20 cellular contexts compared by ENCODE assay signal in the genomic region with DNA sequence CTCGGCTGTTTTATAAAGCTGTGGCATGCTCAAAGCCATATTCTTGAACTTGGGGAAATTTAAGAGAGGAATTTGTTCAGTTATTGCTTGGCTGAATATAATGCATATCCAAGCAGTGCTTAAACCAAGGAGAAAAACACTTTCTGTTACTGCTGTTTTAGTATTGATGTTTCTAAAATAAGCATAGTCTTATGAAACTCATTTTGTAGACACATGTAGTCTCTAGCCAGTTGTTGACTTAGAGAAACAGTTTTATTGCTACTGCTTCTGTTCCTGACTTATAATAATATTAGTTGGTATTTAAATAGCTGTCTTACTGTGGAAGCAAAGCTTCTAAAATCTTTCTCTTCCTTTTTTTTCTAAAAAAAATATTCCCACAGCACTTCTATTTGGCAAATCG.
DNase-seq lines count a peak whose midpoint lies in the region; ATAC-seq, FAIRE-seq and TF ChIP-seq lines count a peak whose summit lies in the region.
"Had no signal": no experiment of that assay in that cellular context is flagged by ENCODE, and none has a peak within 500 bp of the region (broad histone marks: within the 10 kb centered on the region; RNA-seq: fewer than 3 reads in every experiment).

No MANE protein-coding gene starts in this region.

- H4K20me1 ChIP-seq in GM23338 (replicated peaks; ENCODE audit: insufficient read depth) (no peaks in the 10 kb centered on the region), endothelial cell of umbilical vein (replicated peaks; ENCODE audit: control insufficient read depth, extremely low read depth, insufficient read depth, low read length) (no peaks in the 10 kb centered on the region), osteoblast (ENCODE audit: insufficient read depth, low read length) (no peaks in the 10 kb centered on the region)

- BruUV-seq in A673 (replicated peaks; lab: Mats Ljungman, UMichigan) = no TSS peak
- BruUV-seq in endothelial cell of umbilical vein (replicated peaks; lab: Mats Ljungman, UMichigan) = no TSS peak

- no peak for TF ChIP-seq POLR2A in endothelial cell of umbilical vein (IDR thresholded peaks at IDR 0.05; ENCODE audit: low read depth, low read length)

- no peak overlapping the region for H3K4me3 Mint-ChIP-seq in GM23338
- H3K4me3 Mint-ChIP-seq: CD8-positive, alpha-beta memory T cell; H9 had no signal

- no peak for FAIRE-seq in endothelial cell of umbilical vein (lab: Jason Lieb, UNC)
- FAIRE-seq: A204.1, GM12892, RCC 7860 had no signal

- H3K27me3 ChIP-seq in A673 (replicated peaks; ENCODE audit: insufficient read depth, low read depth, low read length, poor library complexity) = no peaks in the 10 kb centered on the region
- no peaks in the 10 kb centered on the region for H3K27me3 ChIP-seq in GM23338 (ENCODE audit: insufficient read depth)
- H3K27me3 ChIP-seq in endothelial cell of umbilical vein (ENCODE audit: control insufficient read depth in 2 of 2, insufficient read depth in 2 of 2, low read length in 2 of 2) = no peaks in the 10 kb centered on the region
- no peaks in the 10 kb centered on the region for H3K27me3 ChIP-seq in osteoblast (ENCODE audit: insufficient read depth, low read length)

- no peak overlapping the region for H3K4me3 ChIP-seq in A673 (ENCODE audit: low read depth, low read length, poor library complexity, severe bottlenecking)
- H3K4me3 ChIP-seq in GM23338 = no peak overlapping the region
- no peak overlapping the region for H3K4me3 ChIP-seq in endothelial cell of umbilical vein (replicated peaks in 1 of 3; ENCODE audit: insufficient read depth in 1 of 3, low read depth in 1 of 3, low read length in 3 of 3)
- no peak overlapping the region for H3K4me3 ChIP-seq in osteoblast (ENCODE audit: insufficient read depth, low read length)

- intact Hi-C loops in A673 (cut with micrococcal nuclease; ENCODE audit: unreplicated experiment) = no loop called here
- intact Hi-C loops in endothelial cell of umbilical vein (cut with micrococcal nuclease) = no loop called here

- no peak overlapping the region for H3K4me2 ChIP-seq in GM23338
- no peak overlapping the region for H3K4me2 ChIP-seq in endothelial cell of umbilical vein (ENCODE audit: insufficient read depth, low read length)
- H3K4me2 ChIP-seq in osteoblast (ENCODE audit: insufficient read depth, low read length) = peak overlapping the region; percentile 2

- no peaks in the 10 kb centered on the region for H3F3A ChIP-seq in GM23338 (replicated peaks; ENCODE audit: low read depth)

- H3K9me3 Mint-ChIP-seq in GM23338 = no peaks in the 10 kb centered on the region
- H3K9me3 Mint-ChIP-seq: H9 had no signal

- ATAC-seq in GM23338 = no peak
- ATAC-seq in HG03095 (IDR thresholded peaks at IDR 0.05; ENCODE audit: unreplicated experiment) = no peak
- no peak for ATAC-seq in GM18858 (IDR thresholded peaks at IDR 0.05; ENCODE audit: unreplicated experiment)
- no peak for ATAC-seq in GM21447 (IDR thresholded peaks at IDR 0.05; ENCODE audit: unreplicated experiment)
- ATAC-seq in GM21423 (IDR thresholded peaks at IDR 0.05; ENCODE audit: unreplicated experiment) = no peak
- ATAC-seq: Right ventricle myocardium inferior had no signal

- H3K4me1 Mint-ChIP-seq in GM23338 = peaks cover 3% of the 10 kb centered on the region
- H3K4me1 Mint-ChIP-seq: CD8-positive, alpha-beta memory T cell had no signal

- H3K9me1 ChIP-seq in endothelial cell of umbilical vein (replicated peaks; ENCODE audit: control insufficient read depth, extremely low read depth, insufficient read depth, low read length) = no peaks in the 10 kb centered on the region

- H3K27ac ChIP-seq in A673 (ENCODE audit: low read depth, low read length, poor library complexity, severe bottlenecking) (peak overlapping the region; percentile 37), GM23338 (ENCODE audit: low read depth) (no peak overlapping the region), endothelial cell of umbilical vein (ENCODE audit: insufficient read depth, low read depth, low read length) (no peak overlapping the region), osteoblast (ENCODE audit: low read depth, low read length) (peak overlapping the region; percentile 48)

- no peak overlapping the region for H3K27ac Mint-ChIP-seq in GM23338
- H3K27ac Mint-ChIP-seq: CD8-positive, alpha-beta memory T cell; H9 had no signal

- no peak overlapping the region for H3K9ac ChIP-seq in endothelial cell of umbilical vein (replicated peaks; ENCODE audit: extremely low read depth, insufficient read depth, low read length)

- POLR2A ChIA-PET in A673 (lab: Charles Lee; ENCODE audit: low non-redundant PET) (no interaction called here), endothelial cell of umbilical vein (lab: Charles Lee) (no interaction called here)

- 0 out of 2 replicates have a peak overlapping the region, but pooled peaks have one; percentile 12 for H2AFZ ChIP-seq in GM23338
- peak overlapping the region; percentile 75 for H2AFZ ChIP-seq in endothelial cell of umbilical vein (ENCODE audit: low read depth, low read length)
- H2AFZ ChIP-seq in osteoblast (ENCODE audit: low read length) = peak overlapping the region; percentile 5

- no peaks in the 10 kb centered on the region for H3K36me3 Mint-ChIP-seq in GM23338 (ENCODE audit: low read depth)
- H3K36me3 Mint-ChIP-seq: CD8-positive, alpha-beta memory T cell had no signal

- no peaks in the 10 kb centered on the region for H3K27me3 Mint-ChIP-seq in GM23338 (ENCODE audit: insufficient read depth, low read depth, poor library complexity)

- H3K36me3 ChIP-seq in A673 (ENCODE audit: insufficient read depth, low read length, poor library complexity, severe bottlenecking) = no peaks in the 10 kb centered on the region
- H3K36me3 ChIP-seq in GM23338 (ENCODE audit: insufficient read depth) = no peaks in the 10 kb centered on the region
- no peaks in the 10 kb centered on the region for H3K36me3 ChIP-seq in endothelial cell of umbilical vein (ENCODE audit: control insufficient read depth in 2 of 2, extremely low read depth in 1 of 2, insufficient read depth in 2 of 2, low read length in 2 of 2)
- no peaks in the 10 kb centered on the region for H3K36me3 ChIP-seq in osteoblast (ENCODE audit: insufficient read depth, low read length)

- H3K4me1 ChIP-seq in A673 (ENCODE audit: insufficient read depth, low read length, poor library complexity, severe bottlenecking) = peaks cover 29% of the 10 kb centered on the region
- no peaks in the 10 kb centered on the region for H3K4me1 ChIP-seq in GM23338 (ENCODE audit: insufficient read depth)
- H3K4me1 ChIP-seq in endothelial cell of umbilical vein (ENCODE audit: control insufficient read depth, extremely low read depth, insufficient read depth, low read length) = no peaks in the 10 kb centered on the region
- peaks cover 40% of the 10 kb centered on the region for H3K4me1 ChIP-seq in osteoblast (ENCODE audit: insufficient read depth, low read length)

- dilution Hi-C loops in endothelial cell of umbilical vein (cut with MboI; ENCODE audit: extremely low pct_ligation_motif_present, low sequenced_read_pairs) = no loop called here

- H3K79me2 ChIP-seq in GM23338 (replicated peaks; ENCODE audit: insufficient read depth) (no peaks in the 10 kb centered on the region), endothelial cell of umbilical vein (ENCODE audit: control insufficient read depth, insufficient read depth, low read length) (no peaks in the 10 kb centered on the region), osteoblast (ENCODE audit: insufficient read depth, low read length) (no peaks in the 10 kb centered on the region)

- DNase-seq in A673 (ENCODE audit: low spot score) (no peak), GM23338 (ENCODE audit: low spot score) (no peak), endothelial cell of umbilical vein (ENCODE audit: low read depth, low spot score) (no peak), osteoblast (ENCODE audit: insufficient read length, low spot score, missing footprints) (no peak)
- DNase-seq: C1 segment of cervical spinal cord; CD8-positive, alpha-beta memory T cell; DMS53; H9; NCI-H1105; NCI-H2081 treated with DMSO at 0.1 percent for 48 hours; NCI-H748 treated with DMSO at 0.1 percent for 48 hours; NK-92 treated with Interleukin-12 subunit alpha and Interleukin-12 subunit beta, amount 100 ng/mL, for 24 hours had no signal

- no peaks in the 10 kb centered on the region for H3K9me2 ChIP-seq in GM23338 (ENCODE audit: insufficient read depth)

- CTCF ChIA-PET in A673 (lab: Charles Lee) (interaction anchor here (0.6 to 0.7 kb wide), 2 partner anchors 268 to 758 kb away, joined by 3 read pairs; a partner anchor contains a TSS), endothelial cell of umbilical vein (lab: Charles Lee) (interaction anchor here (1.1 to 1.9 kb wide), 3 partner anchors 19 to 264 kb away, joined by 3 to 5 read pairs (median 4); no protein-coding TSS in a partner anchor)

- TF ChIP-seq CTCF in A673 (conservative IDR thresholded peaks at IDR 0.05; ENCODE audit: low read depth, low read length) = no peak
- TF ChIP-seq CTCF in GM23338 (conservative IDR thresholded peaks at IDR 0.05; ENCODE audit: low read depth in 2 of 2) = no peak
- no peak for TF ChIP-seq CTCF in endothelial cell of umbilical vein (IDR thresholded peaks at IDR 0.05; ENCODE audit: extremely low read depth in 1 of 2, insufficient read depth in 1 of 2, low read depth in 1 of 2, low read length in 2 of 2)
- TF ChIP-seq CTCF in osteoblast (IDR thresholded peaks at IDR 0.05; ENCODE audit: extremely low read depth, low read depth, low read length) = no peak

- H3K9me3 ChIP-seq in A673 (ENCODE audit: low read depth, low read length, poor library complexity, severe bottlenecking) (no peaks in the 10 kb centered on the region), endothelial cell of umbilical vein (replicated peaks; ENCODE audit: control insufficient read depth, insufficient read depth, low read length) (no peaks in the 10 kb centered on the region), osteoblast (ENCODE audit: low read depth, low read length) (no peaks in the 10 kb centered on the region)

TF ChIP-seq in GM23338, 12 proteins besides CTCF, POLR2A, EP300 and RAD21 (continues in another document):
- TF ChIP-seq NANOG (IDR thresholded peaks at IDR 0.05; ENCODE audit: borderline replicate concordance) = no peak
- TF ChIP-seq EZH2phosphoT487 (IDR thresholded peaks at IDR 0.05; ENCODE audit: unreplicated experiment) = no peak
- no peak for TF ChIP-seq ZNF331 (CRISPR knock-in tag; IDR thresholded peaks at IDR 0.05; ENCODE audit: low read depth)
- TF ChIP-seq POLR2AphosphoS5 (IDR thresholded peaks at IDR 0.05; ENCODE audit: low read depth) = no peak

TF ChIP-seq in endothelial cell of umbilical vein, 7 proteins besides CTCF, POLR2A, EP300 and RAD21 (continues in another document):
- TF ChIP-seq MYC (IDR thresholded peaks at IDR 0.05; ENCODE audit: low read depth, low read length) (no peak), EZH2 (IDR thresholded peaks at IDR 0.05; ENCODE audit: borderline replicate concordance, low read depth, low read length, severe bottlenecking) (no peak), FOS (IDR thresholded peaks at IDR 0.05; ENCODE audit: borderline replicate concordance, insufficient read depth, low read length) (no peak), GATA2 (IDR thresholded peaks at IDR 0.05; ENCODE audit: insufficient read depth, insufficient read length, low read depth, low read length) (no peak), POLR2AphosphoS5 (IDR thresholded peaks at IDR 0.05; ENCODE audit: insufficient read depth, low read depth, low read length) (no peak), JUN (IDR thresholded peaks at IDR 0.05; ENCODE audit: borderline replicate concordance, insufficient read depth, insufficient read length, low read depth) (no peak)

Comparison
In these comparisons a context has a peak if more than half of its experiments do, and no peak if none do; other contexts are left out.
1. H3K27ac ChIP-seq: peak in A673 (single experiment) and osteoblast (single experiment); none in GM23338 (single experiment) and endothelial cell of umbilical vein (single experiment).
2. H2AFZ ChIP-seq: peak in every context shown above with its lines; median percentile 75 in endothelial cell of umbilical vein; 12 in GM23338; 5 in osteoblast.